Comparison of ENCODE assay signal across 8 cellular contexts in genomic region chr13:30112602-30113435, GRCh38.
DNase-seq lines count a peak whose midpoint lies in the region; ATAC-seq, FAIRE-seq and TF ChIP-seq lines count a peak whose summit lies in the region.

No MANE protein-coding gene starts in this region.

- H3K36me3 ChIP-seq in DOHH2 (ENCODE audit: control insufficient read depth, low read length) (no peaks in the 10 kb centered on the region), WERI-Rb-1 (no peaks in the 10 kb centered on the region), mammary epithelial cell (ENCODE audit: insufficient read depth, low read length) (no peaks in the 10 kb centered on the region)

- CTCF ChIA-PET in mammary epithelial cell (lab: Charles Lee; ENCODE audit: low non-redundant PET) = interaction anchor here (0.6 to 1.1 kb wide), 5 partner anchors 13 to 342 kb away, joined by 4 to 10 read pairs (median 4); no protein-coding TSS in a partner anchor

- H3K9me2 ChIP-seq in DOHH2 (replicated peaks; ENCODE audit: control insufficient read depth, low read length) = no peaks in the 10 kb centered on the region

- FAIRE-seq in islet of Langerhans (lab: Jason Lieb, UNC) = peak; percentile 97

- no peak overlapping the region for H3K9ac ChIP-seq in mammary epithelial cell (ENCODE audit: insufficient read depth, low read length)

- H3K9me3 ChIP-seq in DOHH2 (ENCODE audit: control insufficient read depth, insufficient read depth, low read length) (no peaks in the 10 kb centered on the region), WERI-Rb-1 (ENCODE audit: severe bottlenecking) (no peaks in the 10 kb centered on the region), mammary epithelial cell (replicated peaks; ENCODE audit: insufficient read depth, low read length) (no peaks in the 10 kb centered on the region)

- H3K27ac ChIP-seq in DOHH2 (ENCODE audit: low read depth, low read length) (no peak overlapping the region), WERI-Rb-1 (peak overlapping the region; percentile 44), mammary epithelial cell (ENCODE audit: insufficient read depth, low read depth, low read length) (no peak overlapping the region)

- H3F3A ChIP-seq in DOHH2 (ENCODE audit: control insufficient read depth, insufficient read depth) = no peaks in the 10 kb centered on the region

- WGBS in mammary epithelial cell (ENCODE audit: low coverage, missing lambda C conversion rate) = 19% methylated on average over 19 of the region's 19 CpGs

- peak; percentile 66 for DNase-seq in NCI-H2171 treated with DMSO at 0.1 percent for 48 hours (lab: John Stamatoyannopoulos, UW)
- DNase-seq in WERI-Rb-1 = peak; percentile 72
- peak; percentile 80 for DNase-seq in mammary epithelial cell
- DNase-seq in stimulated activated CD4-positive, alpha-beta T cell treated with anti-CD3 and anti-CD28 coated beads, Interleukin-12 subunit alpha, Interleukin-12 subunit beta, amount 100 ng/mL, for 48 hours (ENCODE audit: low read depth in 2 of 3, low spot score in 1 of 3) = peak; percentile 67 to 77 (median 72)

- BruUV-seq in mammary epithelial cell (replicated peaks; lab: Mats Ljungman, UMichigan) = no TSS peak

- H3K4me1 ChIP-seq in DOHH2 (ENCODE audit: control insufficient read depth, low read length) (peaks cover 20% of the 10 kb centered on the region), mammary epithelial cell (ENCODE audit: insufficient read depth, low read length) (peaks cover 22% of the 10 kb centered on the region)

- TF ChIP-seq CTCF in DOHH2 (IDR thresholded peaks at IDR 0.05; ENCODE audit: low read depth, low read length, poor library complexity, severe bottlenecking) (peak; percentile 91), WERI-Rb-1 (IDR thresholded peaks at IDR 0.05; ENCODE audit: low read depth, low read length) (peak; percentile 76), mammary epithelial cell (conservative IDR thresholded peaks at IDR 0.05 in 1 of 2, IDR thresholded peaks at IDR 0.05 in 1 of 2; ENCODE audit: extremely low read depth in 1 of 2, insufficient read depth in 1 of 2, low read depth in 1 of 2, low read length in 2 of 2) (peak; percentile 100)

- intact Hi-C loops in mammary epithelial cell (cut with micrococcal nuclease) = loop anchor here (1.0 to 5.0 kb wide), 4 partner anchors 189 to 401 kb away; partner anchors contain the start of gene UBL3

- H3K79me2 ChIP-seq in DOHH2 (ENCODE audit: control insufficient read depth, low read length) (no peaks in the 10 kb centered on the region), mammary epithelial cell (ENCODE audit: insufficient read depth, low read length) (no peaks in the 10 kb centered on the region)

- in situ Hi-C loops in mammary epithelial cell (cut with MboI; ENCODE audit: low sequenced_read_pairs in 2 of 2) = loop anchor here (5.0 to 10.0 kb wide), 3 partner anchors 268 to 398 kb away; no protein-coding TSS in a partner anchor

- H2AFZ ChIP-seq in mammary epithelial cell (ENCODE audit: low read depth, low read length) = peak overlapping the region; percentile 83

- H3K4me2 ChIP-seq in DOHH2 (ENCODE audit: low read length) = peak overlapping the region; percentile 65
- peak overlapping the region; percentile 61 for H3K4me2 ChIP-seq in mammary epithelial cell (ENCODE audit: insufficient read depth, low read depth, low read length)

- dilution Hi-C loops in mammary epithelial cell (cut with HindIII; ENCODE audit: low sequenced_read_pairs) = no loop called here

- ATAC-seq in HG02798 (IDR thresholded peaks at IDR 0.05; ENCODE audit: poor library complexity, unreplicated experiment) = peak; percentile 54
- ATAC-seq in HG02588 (IDR thresholded peaks at IDR 0.05; ENCODE audit: unreplicated experiment) = no peak

- no peaks in the 10 kb centered on the region for H4K20me1 ChIP-seq in DOHH2 (ENCODE audit: control insufficient read depth, insufficient read depth, low read depth, low read length)
- H4K20me1 ChIP-seq in mammary epithelial cell (ENCODE audit: insufficient read depth, low read length) = no peaks in the 10 kb centered on the region

- peaks cover 16% of the 10 kb centered on the region for H3K27me3 ChIP-seq in DOHH2 (ENCODE audit: control insufficient read depth, low read length)
- no peaks in the 10 kb centered on the region for H3K27me3 ChIP-seq in WERI-Rb-1 (ENCODE audit: insufficient read depth, low read depth, severe bottlenecking)
- H3K27me3 ChIP-seq in mammary epithelial cell (ENCODE audit: insufficient read depth, low read length) = no peaks in the 10 kb centered on the region

- H3K4me3 ChIP-seq in DOHH2 (ENCODE audit: low read length) = peak overlapping the region; percentile 64
- peak overlapping the region; percentile 41 for H3K4me3 ChIP-seq in WERI-Rb-1 (ENCODE audit: low read depth, low read length)
- H3K4me3 ChIP-seq in mammary epithelial cell (replicated peaks in 1 of 3; ENCODE audit: insufficient read depth in 1 of 3, low read depth in 2 of 3, low read length in 3 of 3) = no peak overlapping the region

Comparison
In these comparisons a context has a peak if more than half of its experiments do, and no peak if none do; other contexts are left out.
1. H3K4me3 ChIP-seq: peak in DOHH2 (single experiment) and WERI-Rb-1 (single experiment); none in mammary epithelial cell (0 of 3).
2. Peak in every context shown above with its lines, with median percentiles within 50 percentile points of each other: CTCF ChIP-seq and DNase-seq.